ENCODE assay signal across 1 cellular context in genomic region chr12:89348894-89349669, GRCh38.
TF ChIP-seq lines count a peak whose summit lies in the region.

No MANE protein-coding gene starts in this region.

TF ChIP-seq in GM23338, 12 proteins besides CTCF, POLR2A, EP300 and RAD21:
- TF ChIP-seq ZNF462 (CRISPR knock-in tag; IDR thresholded peaks at IDR 0.05) (no peak), JUNB (IDR thresholded peaks at IDR 0.05; ENCODE audit: unreplicated experiment) (no peak), POLR2AphosphoS5 (IDR thresholded peaks at IDR 0.05; ENCODE audit: low read depth) (peak; percentile 14; the same call in 1 of the 2 replicates)
